8 cellular contexts compared by ENCODE assay signal in genomic region chr3:53881691-53882593, GRCh38. TPM values are rescaled to one million over a fixed set of nuclear protein-coding genes. Genes with fewer than 3 reads are reported as not detected.
DNase-seq lines count a peak whose midpoint lies in the region; ATAC-seq and TF ChIP-seq lines count a peak whose summit lies in the region.

TSS of gene ACTR8 (minus strand) at chr3:53882152. CDS start at chr3:53882101, 51 bp downstream.

- peaks cover 5 to 49% (median 46%) of the 10 kb centered on the region in 4 donors for H3K36me3 ChIP-seq in liver (ENCODE audit: control insufficient read depth in 4 of 4, insufficient read depth in 3 of 4, low read depth in 1 of 4, low read length in 3 of 4)

- H3K9me3 ChIP-seq in liver (ENCODE audit: control insufficient read depth in 4 of 4, low read length in 3 of 4): no peaks in the 10 kb centered on the region

- DNase-seq in Ammon's horn (ENCODE audit: low spot score) (peak; percentile 91), NCI-H748 (lab: John Stamatoyannopoulos, UW; ENCODE audit: unreplicated experiment) (peak; percentile 86), dermis microvascular lymphatic vessel endothelial cell (ENCODE audit: low read depth in 2 of 2) (peak; percentile 69 to 90)
- DNase-seq in activated CD4-positive, alpha-beta T cell treated with anti-CD3 and anti-CD28 coated beads, Interleukin-2, amount 50 U/mL, for 4 hours: peak; percentile 82 to 85
- DNase-seq in stimulated activated CD4-positive, alpha-beta T cell treated with anti-CD3 and anti-CD28 coated beads, Interleukin-4, amount 100 ng/mL, for 1 hour: peak; percentile 88

- H3K4me1 ChIP-seq in liver (ENCODE audit: control insufficient read depth in 4 of 4, insufficient read depth in 4 of 4, low read length in 3 of 4): peaks cover 4 to 11% (median 9%) of the 10 kb centered on the region in 4 donors

- WGBS in liver: 2% methylated on average over 65 of the region's 65 CpGs

- TF ChIP-seq CTCF in liver (IDR thresholded peaks at IDR 0.05; ENCODE audit: low read depth, low read length, missing input control): no peak

- H3K4me3 ChIP-seq in liver (ENCODE audit: low read depth in 1 of 3, low read length in 3 of 3): peak within 1 kb of the TSS; percentile 86 to 88 (median 87)

- H3K9ac ChIP-seq in liver (ENCODE audit: low read depth in 1 of 2, low read length in 2 of 2): peak within 1 kb of the TSS; percentile 48 to 57

- no peak for TF ChIP-seq RAD21 in liver (IDR thresholded peaks at IDR 0.05)

- peak within 1 kb of the TSS; percentile 78 to 85 for H3K27ac ChIP-seq in liver (ENCODE audit: low read depth in 1 of 2, low read length in 2 of 2)

- H3K27me3 ChIP-seq in liver (ENCODE audit: control insufficient read depth in 4 of 4, insufficient read depth in 4 of 4, low read length in 3 of 4): no peaks in the 10 kb centered on the region

- ATAC-seq in GM19043 (IDR thresholded peaks at IDR 0.05; ENCODE audit: low read depth, unreplicated experiment) (peak; percentile 74), HG03354 (IDR thresholded peaks at IDR 0.05; ENCODE audit: poor library complexity, severe bottlenecking, unreplicated experiment) (peak; percentile 82)

TF ChIP-seq in liver, 16 proteins besides CTCF, POLR2A, EP300 and RAD21:
- TF ChIP-seq SP1 (IDR thresholded peaks at IDR 0.05): no peak
- TF ChIP-seq TAF1 (conservative IDR thresholded peaks at IDR 0.05): peak; percentile 93
- no peak for TF ChIP-seq RXRA (IDR thresholded peaks at IDR 0.05)
- peak; percentile 49 for TF ChIP-seq REST (IDR thresholded peaks at IDR 0.05)
- TF ChIP-seq YY1 (IDR thresholded peaks at IDR 0.05): peak; percentile 99
- peak in 1 of 2 donors; percentile 29 for TF ChIP-seq GABPA (IDR thresholded peaks at IDR 0.05 in 1 of 2, conservative IDR thresholded peaks at IDR 0.05 in 1 of 2)

RNA-seq across cellular contexts. Expression of gene ACTR8, which starts in this region (rescaled TPM):
- 24.9 and 35.3 TPM in 2 replicates for total RNA-seq in dermis microvascular lymphatic vessel endothelial cell
- 10 to 100 TPM in 1 of 2 donors, 1 to 10 TPM in 1; 9.9 to 16.7 TPM for total RNA-seq in liver
- polyA plus RNA-seq in liver: 1 to 10 TPM; 3.2 to 5.6 TPM

Comparison
In these comparisons a context has a peak if more than half of its experiments do, and no peak if none do; other contexts are left out.
1. Peak in every context shown above with its lines: DNase-seq, ATAC-seq, H3K4me3 ChIP-seq and H3K27ac ChIP-seq.